ENCODE assay signal across 13 cellular contexts in the genomic region with DNA sequence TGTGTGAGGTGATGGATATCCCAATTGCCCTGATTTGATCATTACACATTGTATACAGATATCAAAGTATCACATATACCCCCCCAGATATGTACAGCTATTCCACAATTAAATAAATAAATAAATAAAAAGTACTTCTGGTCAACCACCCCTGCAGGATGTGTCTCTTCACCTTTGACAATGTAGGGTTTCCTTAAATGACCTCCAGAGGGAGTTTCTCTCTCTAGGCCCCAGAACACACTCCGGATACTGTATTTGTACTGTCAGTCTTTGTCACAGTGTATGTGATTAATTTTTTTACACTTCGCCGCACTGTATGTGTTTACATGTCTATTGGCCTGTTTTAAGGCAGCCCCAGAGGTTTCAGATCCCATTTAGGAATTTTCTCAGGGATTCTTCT.
A peak's percentile ranks its signal among the peaks of the same experiment; 100 is the strongest.
DNase-seq lines count a peak whose midpoint lies in the region; TF ChIP-seq lines count a peak whose summit lies in the region.
"Had no signal": no experiment of that assay in that cellular context is flagged by ENCODE, and none has a peak within 500 bp of the region (broad histone marks: within the 10 kb centered on the region; RNA-seq: fewer than 3 reads in every experiment).

No MANE protein-coding gene starts in this region.

- no peaks in the 10 kb centered on the region for H3K36me3 Mint-ChIP-seq in progenitor cell of endocrine pancreas (ENCODE audit: insufficient read depth)
- H3K36me3 Mint-ChIP-seq: activated naive CD8-positive, alpha-beta T cell treated with anti-CD3 and anti-CD28 coated beads, Interleukin-2, amount 10 ng/mL, durations not matched to agents 7 days and 5 days had no signal

- peaks cover 16% of the 10 kb centered on the region for H3K27me3 Mint-ChIP-seq in progenitor cell of endocrine pancreas
- H3K27me3 Mint-ChIP-seq: activated naive CD8-positive, alpha-beta T cell treated with anti-CD3 and anti-CD28 coated beads, Interleukin-2, amount 10 ng/mL, durations not matched to agents 7 days and 5 days had no signal

- no peak overlapping the region for H3K27ac Mint-ChIP-seq in progenitor cell of endocrine pancreas
- H3K27ac Mint-ChIP-seq: activated B cell treated with CpG ODN at 0.5 μM for 24 hours; activated naive CD8-positive, alpha-beta T cell treated with anti-CD3 and anti-CD28 coated beads, Interleukin-2, amount 10 ng/mL, durations not matched to agents 7 days and 5 days had no signal

- H3K4me3 ChIP-seq in brain microvascular endothelial cell (ENCODE audit: low read depth, low read length), result no peak overlapping the region

- H3K36me3 ChIP-seq in brain microvascular endothelial cell (replicated peaks), result no peaks in the 10 kb centered on the region

- no peak overlapping the region for H3K4me3 Mint-ChIP-seq in progenitor cell of endocrine pancreas (ENCODE audit: low read depth)
- H3K4me3 Mint-ChIP-seq: activated B cell treated with CpG ODN at 0.5 μM for 24 hours; activated naive CD8-positive, alpha-beta T cell treated with anti-CD3 and anti-CD28 coated beads, Interleukin-2, amount 10 ng/mL, durations not matched to agents 7 days and 5 days had no signal

- DNase-seq in NCI-H82 (lab: John Stamatoyannopoulos, UW), result peak; percentile 10
- no peak for DNase-seq in NCI-H82 treated with DMSO at 0.1 percent for 48 hours (lab: John Stamatoyannopoulos, UW; ENCODE audit: unreplicated experiment)
- peak; percentile 51 for DNase-seq in NAMALWA (ENCODE audit: low spot score)
- no peak for DNase-seq in brain microvascular endothelial cell
- DNase-seq in progenitor cell of endocrine pancreas (ENCODE audit: low spot score, unreplicated experiment), result no peak
- no peak for DNase-seq in activated effector memory CD4-positive, alpha-beta T cell treated with anti-CD3 and anti-CD28 coated beads, Interleukin-2, amount 50 U/mL, for 16 hours
- no peak for DNase-seq in T-helper 2 cell
- no peak for DNase-seq in Ammon's horn (ENCODE audit: low spot score)
- DNase-seq: activated B cell treated with CpG ODN at 0.5 μM for 24 hours; activated naive CD8-positive, alpha-beta T cell treated with anti-CD3 and anti-CD28 coated beads, Interleukin-2, amount 10 ng/mL, durations not matched to agents 7 days and 5 days; NCI-H345; SHP77; stimulated activated CD4-positive, alpha-beta T cell treated with anti-CD3 and anti-CD28 coated beads, Interleukin-1b, Interleukin-23, amount 100 ng/mL, for 48 hours had no signal

- no peak overlapping the region for H3K27ac ChIP-seq in brain microvascular endothelial cell

- H3K9me3 Mint-ChIP-seq in progenitor cell of endocrine pancreas (ENCODE audit: low read depth), result no peaks in the 10 kb centered on the region
- H3K9me3 Mint-ChIP-seq: activated B cell treated with CpG ODN at 0.5 μM for 24 hours; activated naive CD8-positive, alpha-beta T cell treated with anti-CD3 and anti-CD28 coated beads, Interleukin-2, amount 10 ng/mL, durations not matched to agents 7 days and 5 days had no signal

- in situ Hi-C loops in brain microvascular endothelial cell (cut with HindIII; ENCODE audit: low pct_ligation_motif_present, low sequenced_read_pairs), result no loop called here

- TF ChIP-seq CTCF in brain microvascular endothelial cell (IDR thresholded peaks at IDR 0.05; ENCODE audit: low read depth, low read length, missing control alignments) (peak; percentile 2), progenitor cell of endocrine pancreas (IDR thresholded peaks at IDR 0.05; ENCODE audit: unreplicated experiment) (peak; percentile 41)

- no peaks in the 10 kb centered on the region for H3K27me3 ChIP-seq in brain microvascular endothelial cell (replicated peaks)

- no peaks in the 10 kb centered on the region for H3K4me1 Mint-ChIP-seq in progenitor cell of endocrine pancreas (ENCODE audit: low read depth)
- H3K4me1 Mint-ChIP-seq: activated B cell treated with CpG ODN at 0.5 μM for 24 hours; activated naive CD8-positive, alpha-beta T cell treated with anti-CD3 and anti-CD28 coated beads, Interleukin-2, amount 10 ng/mL, durations not matched to agents 7 days and 5 days had no signal

Comparison
In these comparisons a context has a peak if more than half of its experiments do, and no peak if none do; other contexts are left out.
1. DNase-seq: peak in NCI-H82 (single experiment) and NAMALWA (single experiment); none in NCI-H82 treated with DMSO at 0.1 percent for 48 hours (single experiment), brain microvascular endothelial cell (single experiment), progenitor cell of endocrine pancreas (single experiment), activated effector memory CD4-positive, alpha-beta T cell treated with anti-CD3 and anti-CD28 coated beads, Interleukin-2, amount 50 U/mL, for 16 hours (single experiment), T-helper 2 cell (0 of 5) and Ammon's horn (single experiment).